In the genomic region with DNA sequence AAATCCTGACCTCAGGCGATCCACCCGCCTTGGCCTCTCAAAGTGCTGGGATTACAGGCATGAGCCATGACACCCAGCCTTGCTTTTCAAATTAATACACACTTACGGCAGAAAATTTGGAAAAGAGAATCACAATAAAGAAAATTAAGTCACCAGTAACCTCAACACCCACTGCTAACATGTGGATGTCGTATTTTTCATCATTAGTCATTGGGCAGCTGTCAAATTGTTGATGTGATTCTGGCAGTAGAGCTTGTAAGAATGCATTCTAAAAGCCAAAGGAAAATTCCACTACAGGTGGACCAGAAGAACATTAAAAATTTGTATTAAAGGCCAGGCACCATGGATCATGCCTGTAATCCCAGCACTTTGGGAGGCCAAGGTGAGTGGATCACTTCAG, we compare ENCODE assay signal across 26 cellular contexts.
"Had no signal": no experiment of that assay in that cellular context is flagged by ENCODE, and none has a peak within 500 bp of the region (broad histone marks: within the 10 kb centered on the region; RNA-seq: fewer than 3 reads in every experiment).

No MANE protein-coding gene starts in this region.

- H3K4me1 ChIP-seq: adrenal gland, ascending aorta, right atrium auricular region, suprapubic skin, tibial artery, upper lobe of right lung had no signal

- H3K4me2 ChIP-seq: hepatocyte had no signal

- H3K36me3 ChIP-seq: adrenal gland, ascending aorta, brain microvascular endothelial cell, gastroesophageal sphincter, right atrium auricular region, suprapubic skin, tibial artery, upper lobe of right lung had no signal

- H3K4me3 ChIP-seq: adrenal gland, ascending aorta, gastroesophageal sphincter, hepatocyte, right atrium auricular region, suprapubic skin, tibial artery, upper lobe of right lung had no signal

- DNase-seq: activated CD4-positive, alpha-beta memory T cell treated with anti-CD3 and anti-CD28 coated beads for 36 hours; activated CD4-positive, alpha-beta T cell treated with anti-CD3 and anti-CD28 coated beads for 48 hours; activated CD8-positive, alpha-beta memory T cell treated with anti-CD3 and anti-CD28 coated beads, Interleukin-2, amount 50 U/mL, for 4 hours; activated effector memory CD4-positive, alpha-beta T cell treated with anti-CD3 and anti-CD28 coated beads, Interleukin-2, amount 50 U/mL, for 16 hours; activated naive CD4-positive, alpha-beta T cell treated with anti-CD3 and anti-CD28 coated beads for 36 hours; activated naive CD8-positive, alpha-beta T cell treated with anti-CD3 and anti-CD28 coated beads for 36 hours; activated T-cell treated with anti-CD3 and anti-CD28 coated beads, Interleukin-2, amount 50 U/mL, for 1 hour; adrenal gland; brain microvascular endothelial cell; caudate nucleus; cortex of kidney; left cardiac atrium; left ventricle myocardium superior; naive thymus-derived CD8-positive, alpha-beta T cell; occipital lobe; stimulated activated CD4-positive, alpha-beta T cell treated with anti-CD3 and anti-CD28 coated beads, Interleukin-15, amount 100 ng/mL, for 24 hours; stimulated activated naive CD4-positive, alpha-beta T cell; T-helper 1 cell; tibial artery; upper lobe of right lung had no signal

- H3K79me2 ChIP-seq: hepatocyte had no signal

- H2AFZ ChIP-seq: hepatocyte had no signal

- H3K27ac ChIP-seq: adrenal gland, ascending aorta, brain microvascular endothelial cell, gastroesophageal sphincter, hepatocyte, right atrium auricular region, suprapubic skin, tibial artery, upper lobe of right lung, VCaP had no signal

- H3K9me3 ChIP-seq: adrenal gland, ascending aorta, gastroesophageal sphincter, right atrium auricular region, suprapubic skin, tibial artery, upper lobe of right lung had no signal

- H3K27me3 ChIP-seq: adrenal gland, ascending aorta, brain microvascular endothelial cell, gastroesophageal sphincter, hepatocyte, right atrium auricular region, suprapubic skin, tibial artery, upper lobe of right lung had no signal
